In genomic region chr9:107738789-107739188, GRCh38 we compare ENCODE assay signal across 12 cellular contexts.
DNase-seq lines count a peak whose midpoint lies in the region; ATAC-seq and TF ChIP-seq lines count a peak whose summit lies in the region.
"Had no signal": no experiment of that assay in that cellular context is flagged by ENCODE, and none has a peak within 500 bp of the region (broad histone marks: within the 10 kb centered on the region; RNA-seq: fewer than 3 reads in every experiment).

No MANE protein-coding gene starts in this region.

- TF ChIP-seq CTCF in brain microvascular endothelial cell (IDR thresholded peaks at IDR 0.05; ENCODE audit: low read depth, low read length, missing control alignments), result no peak
- TF ChIP-seq CTCF in transverse colon (IDR thresholded peaks at IDR 0.05), result no peak
- no peak for TF ChIP-seq CTCF in endothelial cell (IDR thresholded peaks at IDR 0.05; ENCODE audit: unreplicated experiment)

- H3K36me3 ChIP-seq in MG63, result no peaks in the 10 kb centered on the region
- H3K36me3 ChIP-seq in brain microvascular endothelial cell (replicated peaks), result no peaks in the 10 kb centered on the region
- no peaks in the 10 kb centered on the region for H3K36me3 ChIP-seq in mesenchymal stem cell (ENCODE audit: control insufficient read depth in 1 of 2, insufficient read depth in 2 of 2, low read depth in 1 of 2, low read length in 2 of 2)
- H3K36me3 ChIP-seq in transverse colon, result no peaks in the 10 kb centered on the region
- H3K36me3 ChIP-seq: right lobe of liver had no signal

- H3K36me3 Mint-ChIP-seq in endothelial cell (ENCODE audit: low read depth, unreplicated experiment), result no peaks in the 10 kb centered on the region
- H3K36me3 Mint-ChIP-seq: activated CD4-positive, alpha-beta memory T cell treated with anti-CD3 and anti-CD28 coated beads for 36 hours had no signal

- H4K8ac ChIP-seq in mesenchymal stem cell (ENCODE audit: low read length), result peak overlapping the region; percentile 66

- intact Hi-C loops in transverse colon (cut with DNase I; ENCODE audit: low total_unique reads), result no loop called here
- intact Hi-C loops in posterior vena cava (cut with DNase I), result loop anchor here in 1 of 2 donors (5.0 to 10.0 kb wide), 2 partner anchors 251 to 706 kb away; partner anchors contain the start of gene KLF4

- H3K4me2 ChIP-seq in mesenchymal stem cell (ENCODE audit: low read length, poor library complexity, severe bottlenecking), result no peak overlapping the region

- no peak overlapping the region for H2AFZ ChIP-seq in mesenchymal stem cell (ENCODE audit: low read depth, low read length)

- H3K27me3 Mint-ChIP-seq in endothelial cell (ENCODE audit: unreplicated experiment), result peaks cover 6% of the 10 kb centered on the region
- H3K27me3 Mint-ChIP-seq: activated CD4-positive, alpha-beta memory T cell treated with anti-CD3 and anti-CD28 coated beads for 36 hours had no signal

- in situ Hi-C loops in brain microvascular endothelial cell (cut with HindIII; ENCODE audit: low pct_ligation_motif_present, low sequenced_read_pairs) (no loop called here), transverse colon (cut with MboI; ENCODE audit: low pct_ligation_motif_present in 1 of 4, low pct_unique_long_range_greater_than_20kb in 1 of 4, low sequenced_read_pairs in 3 of 4) (loop anchor here in 1 of 4 donors (25.0 kb wide), 1 partner anchor 251 kb away; the partner anchor contains the start of gene KLF4)

- peak overlapping the region in 1 of 2 experiments; percentile 10 for H3K4ac ChIP-seq in mesenchymal stem cell (ENCODE audit: low read depth in 1 of 2, low read length in 2 of 2)

- peak; percentile 8 for DNase-seq in MG63
- peak; percentile 27 for DNase-seq in brain microvascular endothelial cell
- no peak for DNase-seq in mesenchymal stem cell
- DNase-seq in transverse colon, result no peak
- DNase-seq in posterior vena cava (ENCODE audit: low spot score), result no peak
- no peak for DNase-seq in endothelial cell (ENCODE audit: low spot score)
- DNase-seq: activated CD4-positive, alpha-beta memory T cell treated with anti-CD3 and anti-CD28 coated beads for 36 hours; Karpas-422; NCI-H446 treated with DMSO at 0.1 percent for 48 hours; right lobe of liver had no signal

- no peak overlapping the region for H3K23ac ChIP-seq in mesenchymal stem cell (ENCODE audit: low read length in 2 of 2)

- H3K27me3 ChIP-seq in MG63 (no peaks in the 10 kb centered on the region), brain microvascular endothelial cell (replicated peaks) (no peaks in the 10 kb centered on the region), mesenchymal stem cell (ENCODE audit: control insufficient read depth in 1 of 2, insufficient read depth in 1 of 2, low read length in 2 of 2) (no peaks in the 10 kb centered on the region), transverse colon (no peaks in the 10 kb centered on the region)
- H3K27me3 ChIP-seq: right lobe of liver had no signal

- H3K27ac ChIP-seq in brain microvascular endothelial cell (peak overlapping the region; percentile 66), mesenchymal stem cell (ENCODE audit: low read length, poor library complexity, severe bottlenecking) (no peak overlapping the region), transverse colon (peak overlapping the region; percentile 33 to 63 (median 56))
- H3K27ac ChIP-seq: right lobe of liver, SK-N-MC had no signal

- no peak overlapping the region for H2BK120ac ChIP-seq in mesenchymal stem cell (ENCODE audit: low read depth, low read length)

- no peak overlapping the region for H3K4me3 Mint-ChIP-seq in endothelial cell (ENCODE audit: unreplicated experiment)
- H3K4me3 Mint-ChIP-seq: activated CD4-positive, alpha-beta memory T cell treated with anti-CD3 and anti-CD28 coated beads for 36 hours had no signal

- H2BK12ac ChIP-seq in mesenchymal stem cell (ENCODE audit: low read length in 2 of 2), result peak overlapping the region; percentile 2 to 98

- H2AK5ac ChIP-seq in mesenchymal stem cell (ENCODE audit: low read length, severe bottlenecking), result peak overlapping the region; percentile 39

- H3K27ac Mint-ChIP-seq in endothelial cell (ENCODE audit: unreplicated experiment), result no peak overlapping the region
- H3K27ac Mint-ChIP-seq: activated CD4-positive, alpha-beta memory T cell treated with anti-CD3 and anti-CD28 coated beads for 36 hours had no signal

- peaks cover 3% of the 10 kb centered on the region for H3K4me1 Mint-ChIP-seq in endothelial cell (ENCODE audit: unreplicated experiment)

- H3K9me3 Mint-ChIP-seq in endothelial cell (ENCODE audit: unreplicated experiment), result no peaks in the 10 kb centered on the region
- H3K9me3 Mint-ChIP-seq: activated CD4-positive, alpha-beta memory T cell treated with anti-CD3 and anti-CD28 coated beads for 36 hours had no signal

- H3K4me3 ChIP-seq in MG63, result no peak overlapping the region
- H3K4me3 ChIP-seq in brain microvascular endothelial cell (ENCODE audit: low read depth, low read length), result no peak overlapping the region
- H3K4me3 ChIP-seq in mesenchymal stem cell (ENCODE audit: insufficient read depth in 1 of 2, low read depth in 1 of 2, low read length in 2 of 2), result peak overlapping the region in 1 of 2 experiments; percentile 34
- H3K4me3 ChIP-seq in transverse colon, result no peak overlapping the region
- H3K4me3 ChIP-seq: right lobe of liver, SK-N-MC had no signal

- H3K9ac ChIP-seq in mesenchymal stem cell (ENCODE audit: low read length), result peak overlapping the region; percentile 92

- no peak overlapping the region for H2BK5ac ChIP-seq in mesenchymal stem cell (ENCODE audit: low read depth, low read length, poor library complexity, severe bottlenecking)

- peak overlapping the region; percentile 47 to 90 for H3K18ac ChIP-seq in mesenchymal stem cell (ENCODE audit: low read depth in 1 of 2, low read length in 2 of 2)

- ATAC-seq in HG03565 (IDR thresholded peaks at IDR 0.05; ENCODE audit: unreplicated experiment), result no peak

- no peaks in the 10 kb centered on the region for H3K9me3 ChIP-seq in MG63
- H3K9me3 ChIP-seq in mesenchymal stem cell (ENCODE audit: control insufficient read depth, low read length), result no peaks in the 10 kb centered on the region
- H3K9me3 ChIP-seq in transverse colon, result no peaks in the 10 kb centered on the region
- H3K9me3 ChIP-seq: right lobe of liver had no signal

- H3K14ac ChIP-seq in mesenchymal stem cell (ENCODE audit: low read length in 2 of 2), result no peak overlapping the region

- WGBS in mesenchymal stem cell, result 97% methylated on average over 2 of the region's 2 CpGs
- WGBS in transverse colon (ENCODE audit: low coverage in 1 of 2), 2 donors, result 96% methylated on average over 2 of the region's 2 CpGs; no CpG with 5 or more reads in 1 of the 2 donors

- no peaks in the 10 kb centered on the region for H3K79me1 ChIP-seq in mesenchymal stem cell (replicated peaks; ENCODE audit: low read length, poor library complexity, severe bottlenecking)

- no peak for TF ChIP-seq EP300 in transverse colon (IDR thresholded peaks at IDR 0.05; ENCODE audit: low read depth)

- H4K91ac ChIP-seq in mesenchymal stem cell (ENCODE audit: low read length), result peak overlapping the region; percentile 16

- H3K4me1 ChIP-seq in mesenchymal stem cell (ENCODE audit: control insufficient read depth, insufficient read depth, low read depth, low read length), result peaks cover 7% of the 10 kb centered on the region
- H3K4me1 ChIP-seq in transverse colon, result peaks cover 9 to 41% (median 21%) of the 10 kb centered on the region in 4 donors

- no peak for TF ChIP-seq POLR2A in transverse colon (IDR thresholded peaks at IDR 0.05)

- peak overlapping the region; percentile 31 for H2BK15ac ChIP-seq in mesenchymal stem cell (ENCODE audit: low read depth, poor library complexity, severe bottlenecking)

Comparison
In these comparisons a context has a peak if more than half of its experiments do, and no peak if none do; other contexts are left out.
1. DNase-seq: peak in MG63 (single experiment) and brain microvascular endothelial cell (single experiment); none in mesenchymal stem cell (single experiment), transverse colon (single experiment), posterior vena cava (single experiment) and endothelial cell (single experiment).